22 cellular contexts compared by ENCODE assay signal in genomic region chr9:129465834-129466535, GRCh38.
DNase-seq lines count a peak whose midpoint lies in the region; ATAC-seq and TF ChIP-seq lines count a peak whose summit lies in the region.
"Had no signal": no experiment of that assay in that cellular context is flagged by ENCODE, and none has a peak within 500 bp of the region (broad histone marks: within the 10 kb centered on the region; RNA-seq: fewer than 3 reads in every experiment).

No MANE protein-coding gene starts in this region.

- H3K4me1 ChIP-seq in BLaER1 (peaks cover 90% of the 10 kb centered on the region), IMR-90 (ENCODE audit: control insufficient read depth, insufficient read depth, low read length) (peaks cover 16% of the 10 kb centered on the region), hepatocyte (ENCODE audit: insufficient read depth) (peaks cover 36% of the 10 kb centered on the region), skeletal muscle satellite cell (ENCODE audit: control insufficient read depth, insufficient read depth, low read length) (peaks cover 39% of the 10 kb centered on the region)

- no peaks in the 10 kb centered on the region for H3K9me2 ChIP-seq in hepatocyte (replicated peaks; ENCODE audit: insufficient read depth)

- H3K9me3 ChIP-seq in BLaER1 = no peaks in the 10 kb centered on the region
- H3K9me3 ChIP-seq in IMR-90 (ENCODE audit: control insufficient read depth, insufficient read depth, low read length) = no peaks in the 10 kb centered on the region
- no peaks in the 10 kb centered on the region for H3K9me3 ChIP-seq in hepatocyte (ENCODE audit: low read depth)
- no peaks in the 10 kb centered on the region for H3K9me3 ChIP-seq in skeletal muscle satellite cell (replicated peaks; ENCODE audit: low read length)
- H3K9me3 ChIP-seq: esophagus muscularis mucosa, left lung had no signal

- H3K56ac ChIP-seq in IMR-90 (ENCODE audit: extremely low read depth, insufficient read depth, low read length) = no peak overlapping the region

- DNase-seq in IMR-90 = no peak
- no peak for DNase-seq in hepatocyte (ENCODE audit: low spot score)
- DNase-seq in COLO829 (ENCODE audit: low spot score) = no peak
- DNase-seq in GM19238 (ENCODE audit: insufficient read length, low spot score) = no peak
- DNase-seq in coronary artery (ENCODE audit: low spot score) = no peak
- DNase-seq: activated B cell treated with CpG ODN at 0.5 μM for 24 hours; activated CD8-positive, alpha-beta T cell treated with anti-CD3 and anti-CD28 coated beads, Interleukin-2, amount 10 ng/mL, durations not matched to agents 7 days and 5 days; activated naive CD4-positive, alpha-beta T cell treated with anti-CD3 and anti-CD28 coated beads, Interleukin-2, amount 50 U/mL, for 16 hours; activated T-cell treated with anti-CD3 and anti-CD28 coated beads, Interleukin-2, amount 50 U/mL, for 24 hours; CD4-positive, alpha-beta T cell; effector memory CD4-positive, alpha-beta T cell; GF-D8; midbrain; NCI-H1417 treated with DMSO at 0.1 percent for 48 hours; NCI-H526 treated with DMSO at 0.1 percent for 48 hours; RPMI8226; T-helper 9 cell had no signal

- no peak for TF ChIP-seq CTCF in IMR-90 (conservative IDR thresholded peaks at IDR 0.05; ENCODE audit: low read depth, low read length)
- no peak for TF ChIP-seq CTCF in hepatocyte (IDR thresholded peaks at IDR 0.05; ENCODE audit: poor library complexity)
- TF ChIP-seq CTCF in coronary artery (IDR thresholded peaks at IDR 0.05) = no peak

- CTCF ChIA-PET in IMR-90 (lab: Yijun Ruan, JAX) = no interaction called here

- H3K27ac ChIP-seq in BLaER1 = no peak overlapping the region
- no peak overlapping the region for H3K27ac ChIP-seq in IMR-90 (ENCODE audit: insufficient read depth, low read length)
- peak overlapping the region; percentile 33 for H3K27ac ChIP-seq in hepatocyte
- H3K27ac ChIP-seq in coronary artery = peak overlapping the region in 1 of 2 donors; percentile 40
- H3K27ac ChIP-seq: esophagus muscularis mucosa had no signal

- dilution Hi-C loops in IMR-90 (cut with HindIII; ENCODE audit: low sequenced_read_pairs, unreplicated experiment) = no loop called here

- H2BK5ac ChIP-seq in IMR-90 (ENCODE audit: low read depth, low read length, poor library complexity, severe bottlenecking) = no peak overlapping the region

- H3K23ac ChIP-seq in IMR-90 (ENCODE audit: low read depth, low read length) = no peak overlapping the region

- H4K8ac ChIP-seq in IMR-90 (ENCODE audit: low read depth in 2 of 2, low read length in 2 of 2) = 0 out of 4 replicates have a peak overlapping the region, but pooled peaks of 1 of the 2 experiments have one; percentile 29

- H3K9me1 ChIP-seq in IMR-90 (ENCODE audit: insufficient read depth, low read length) = peaks cover 6% of the 10 kb centered on the region

- H3K4ac ChIP-seq in IMR-90 (ENCODE audit: low read depth, low read length) = peak overlapping the region; percentile 40

- H3K36me3 ChIP-seq in BLaER1 (no peaks in the 10 kb centered on the region), IMR-90 (ENCODE audit: control insufficient read depth, insufficient read depth, low read length) (no peaks in the 10 kb centered on the region), hepatocyte (replicated peaks; ENCODE audit: insufficient read depth, low read depth) (no peaks in the 10 kb centered on the region), skeletal muscle satellite cell (ENCODE audit: insufficient read depth, low read length) (no peaks in the 10 kb centered on the region)
- H3K36me3 ChIP-seq: esophagus muscularis mucosa, left lung had no signal

- peaks cover 3% of the 10 kb centered on the region for H3K79me2 ChIP-seq in hepatocyte

- no peak overlapping the region for H2BK15ac ChIP-seq in IMR-90 (ENCODE audit: low read depth, low read length)

- H3K9ac ChIP-seq in BLaER1 = no peak overlapping the region
- H3K9ac ChIP-seq in IMR-90 (ENCODE audit: low read depth, low read length) = no peak overlapping the region
- no peak overlapping the region for H3K9ac ChIP-seq in skeletal muscle satellite cell (ENCODE audit: low read depth, low read length)

- 67% methylated on average over 4 of the region's 14 CpGs; no CpG with 5 or more reads in 1 of the 2 experiments for WGBS in IMR-90 (ENCODE audit: extremely low coverage in 2 of 2, insufficient read length in 1 of 2), 2 experiments
- WGBS in hepatocyte (ENCODE audit: low lambda C conversion rate, missing lambda C conversion rate) = 73% methylated on average over 14 of the region's 14 CpGs

- H3K14ac ChIP-seq in IMR-90 (replicated peaks; ENCODE audit: low read depth, low read length) = peak overlapping the region; percentile 23; the same call in 1 of the 2 replicates

- 0 out of 2 replicates have a peak overlapping the region, but pooled peaks have one; percentile 3 for H3K18ac ChIP-seq in IMR-90 (ENCODE audit: low read depth, low read length)

- BruUV-seq in IMR-90 (replicated peaks; lab: Mats Ljungman, UMichigan) = no TSS peak

- POLR2A ChIA-PET in IMR-90 (lab: Charles Lee; ENCODE audit: unreplicated experiment) = no interaction called here

- H3K4me3 ChIP-seq in BLaER1 = no peak overlapping the region
- H3K4me3 ChIP-seq in IMR-90 (ENCODE audit: insufficient read depth, low read depth, low read length) = no peak overlapping the region
- H3K4me3 ChIP-seq in hepatocyte = no peak overlapping the region
- no peak overlapping the region for H3K4me3 ChIP-seq in skeletal muscle satellite cell (ENCODE audit: low read length)
- H3K4me3 ChIP-seq in coronary artery = no peak overlapping the region
- H3K4me3 ChIP-seq: esophagus muscularis mucosa, left lung had no signal

- intact Hi-C loops in IMR-90 (cut with micrococcal nuclease) = no loop called here

- peak overlapping the region; percentile 86 for H3K4me2 ChIP-seq in BLaER1
- no peak overlapping the region for H3K4me2 ChIP-seq in IMR-90 (ENCODE audit: low read depth, low read length)
- no peak overlapping the region for H3K4me2 ChIP-seq in hepatocyte
- peak overlapping the region; percentile 12 for H3K4me2 ChIP-seq in skeletal muscle satellite cell (ENCODE audit: low read length)

- no peaks in the 10 kb centered on the region for H3K27me3 ChIP-seq in BLaER1
- no peaks in the 10 kb centered on the region for H3K27me3 ChIP-seq in IMR-90 (ENCODE audit: control insufficient read depth, insufficient read depth, low read length)
- no peaks in the 10 kb centered on the region for H3K27me3 ChIP-seq in hepatocyte
- no peaks in the 10 kb centered on the region for H3K27me3 ChIP-seq in skeletal muscle satellite cell (ENCODE audit: control insufficient read depth, insufficient read depth, low read length)
- H3K27me3 ChIP-seq: esophagus muscularis mucosa, left lung had no signal

- ATAC-seq in IMR-90 (ENCODE audit: low read depth) (no peak), GM19467 (IDR thresholded peaks at IDR 0.05; ENCODE audit: unreplicated experiment) (no peak)
- ATAC-seq: activated CD8-positive, alpha-beta T cell treated with anti-CD3 and anti-CD28 coated beads, Interleukin-2, amount 10 ng/mL, durations not matched to agents 7 days and 5 days; left lung had no signal

- H4K91ac ChIP-seq in IMR-90 (ENCODE audit: insufficient read depth, low read depth, low read length) = peak overlapping the region; percentile 52

- H2AK5ac ChIP-seq in IMR-90 (ENCODE audit: low read depth, low read length) = peak overlapping the region; percentile 61; the same call in 1 of the 2 replicates

- peaks cover 3 to 7% of the 10 kb centered on the region in 2 experiments; a peak in 2 of 4 replicates for H3K79me1 ChIP-seq in IMR-90 (ENCODE audit: low read depth in 1 of 2, low read length in 2 of 2)

- no peak for TF ChIP-seq POLR2A in IMR-90 (IDR thresholded peaks at IDR 0.05; ENCODE audit: low read depth, low read length)

- no peaks in the 10 kb centered on the region for H4K20me1 ChIP-seq in BLaER1
- no peaks in the 10 kb centered on the region for H4K20me1 ChIP-seq in IMR-90 (ENCODE audit: insufficient read depth, low read length)
- H4K20me1 ChIP-seq in hepatocyte (ENCODE audit: insufficient read depth, poor library complexity, severe bottlenecking) = no peaks in the 10 kb centered on the region

- H2AFZ ChIP-seq in IMR-90 (replicated peaks; ENCODE audit: low read length, poor library complexity) (no peak overlapping the region), hepatocyte (no peak overlapping the region)

- peak overlapping the region; percentile 16; the same call in 1 of the 2 replicates for H2BK20ac ChIP-seq in IMR-90 (ENCODE audit: low read depth, low read length)

- H2AK9ac ChIP-seq in IMR-90 (replicated peaks; ENCODE audit: low read depth, low read length, poor library complexity) = peak overlapping the region; percentile 0

- in situ Hi-C loops in IMR-90 (cut with MboI; ENCODE audit: low sequenced_read_pairs) = no loop called here

- no peak overlapping the region; the same call in 1 of the 2 replicates for H4K5ac ChIP-seq in IMR-90 (ENCODE audit: low read depth, low read length)

- H2BK120ac ChIP-seq in IMR-90 (ENCODE audit: low read depth, low read length) = peak overlapping the region; percentile 33

- TF ChIP-seq RAD21 in IMR-90 (IDR thresholded peaks at IDR 0.05; ENCODE audit: low read length) = no peak

TF ChIP-seq in IMR-90, 13 proteins besides CTCF, POLR2A, EP300 and RAD21:
- TF ChIP-seq MAZ (IDR thresholded peaks at IDR 0.05; ENCODE audit: borderline replicate concordance, low read depth, low read length) (no peak), MAFK (IDR thresholded peaks at IDR 0.05; ENCODE audit: low read depth, low read length) (no peak), CEBPB (IDR thresholded peaks at IDR 0.05; ENCODE audit: low read depth, low read length) (no peak), SMC3 (IDR thresholded peaks at IDR 0.05; ENCODE audit: low read depth, low read length) (no peak), CHD1 (IDR thresholded peaks at IDR 0.05; ENCODE audit: low read depth, low read length) (no peak), BHLHE40 (IDR thresholded peaks at IDR 0.05; ENCODE audit: low read depth, low read length) (no peak), FOS (IDR thresholded peaks at IDR 0.05; ENCODE audit: low read depth, low read length) (no peak), USF2 (IDR thresholded peaks at IDR 0.05; ENCODE audit: low read depth, low read length) (no peak), MXI1 (IDR thresholded peaks at IDR 0.05; ENCODE audit: borderline replicate concordance, low read depth, low read length) (no peak), RFX5 (IDR thresholded peaks at IDR 0.05; ENCODE audit: low read depth, low read length) (no peak)

Comparison
In these comparisons a context has a peak if more than half of its experiments do, and no peak if none do; other contexts are left out.
1. H3K4me2 ChIP-seq: peak in BLaER1 (single experiment) and skeletal muscle satellite cell (single experiment); none in IMR-90 (single experiment) and hepatocyte (single experiment).